11 cellular contexts compared by ENCODE assay signal in the genomic region with DNA sequence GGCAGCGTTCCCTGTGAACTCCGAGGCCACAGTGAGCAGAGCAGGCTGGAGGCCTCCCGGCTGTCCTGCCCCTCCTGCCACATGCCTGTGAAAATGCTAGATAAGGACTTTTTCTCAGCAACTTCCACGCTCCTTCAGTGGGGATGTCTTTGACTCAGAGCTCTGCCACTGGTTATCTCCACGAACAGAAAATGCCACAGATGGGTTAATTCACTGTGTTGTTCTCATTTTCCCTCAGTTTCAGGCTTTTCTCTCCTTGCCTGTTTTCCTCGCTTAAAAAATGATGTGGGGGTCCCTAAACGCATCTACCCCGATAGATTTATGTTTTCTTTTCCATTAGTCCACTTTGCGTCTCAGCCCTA. TPM values are rescaled to one million over a fixed set of nuclear protein-coding genes. Genes with fewer than 3 reads are reported as not detected.
DNase-seq lines count a peak whose midpoint lies in the region; ATAC-seq lines count a peak whose summit lies in the region.
"Had no signal": no experiment of that assay in that cellular context is flagged by ENCODE, and none has a peak within 500 bp of the region (broad histone marks: within the 10 kb centered on the region; RNA-seq: fewer than 3 reads in every experiment).

No MANE protein-coding gene starts in this region.

- peaks cover 73% of the 10 kb centered on the region for H3K36me3 Mint-ChIP-seq in activated CD8-positive, alpha-beta memory T cell treated with anti-CD3 and anti-CD28 coated beads, Interleukin-2, amount 10 ng/mL, durations not matched to agents 7 days and 5 days
- peaks cover 12 to 54% (median 18%) of the 10 kb centered on the region in 3 donors for H3K36me3 Mint-ChIP-seq in immature natural killer cell
- H3K36me3 Mint-ChIP-seq: mesothelial cell of epicardium had no signal

- CTCF ChIA-PET in activated CD8-positive, alpha-beta memory T cell treated with anti-CD3 and anti-CD28 coated beads, Interleukin-2, amount 10 ng/mL, durations not matched to agents 7 days and 5 days (lab: Charles Lee): interaction anchor here (0.9 to 13.9 kb wide), 5 partner anchors 8 to 150 kb away, joined by 3 to 207 read pairs (median 5); no protein-coding TSS in a partner anchor

- peak overlapping the region; percentile 91 for H3K27ac Mint-ChIP-seq in activated CD8-positive, alpha-beta memory T cell treated with anti-CD3 and anti-CD28 coated beads, Interleukin-2, amount 10 ng/mL, durations not matched to agents 7 days and 5 days
- H3K27ac Mint-ChIP-seq in immature natural killer cell: peak overlapping the region; percentile 98 to 100 (median 99)
- H3K27ac Mint-ChIP-seq: mesothelial cell of epicardium, progenitor cell of endocrine pancreas had no signal

- no peaks in the 10 kb centered on the region for H3K9me3 Mint-ChIP-seq in activated CD8-positive, alpha-beta memory T cell treated with anti-CD3 and anti-CD28 coated beads, Interleukin-2, amount 10 ng/mL, durations not matched to agents 7 days and 5 days (ENCODE audit: low read depth)
- no peaks in the 10 kb centered on the region for H3K9me3 Mint-ChIP-seq in immature natural killer cell
- H3K9me3 Mint-ChIP-seq: mesothelial cell of epicardium had no signal

- no peak overlapping the region for H3K4me3 Mint-ChIP-seq in activated CD8-positive, alpha-beta memory T cell treated with anti-CD3 and anti-CD28 coated beads, Interleukin-2, amount 10 ng/mL, durations not matched to agents 7 days and 5 days
- H3K4me3 Mint-ChIP-seq in immature natural killer cell: no peak overlapping the region
- H3K4me3 Mint-ChIP-seq: mesothelial cell of epicardium had no signal

- peak; percentile 66 for DNase-seq in CD1c-positive myeloid dendritic cell (ENCODE audit: extremely low spot score)
- peak; percentile 23 for DNase-seq in GDM1 (lab: John Stamatoyannopoulos, UW)
- DNase-seq in activated CD8-positive, alpha-beta memory T cell treated with anti-CD3 and anti-CD28 coated beads, Interleukin-2, amount 10 ng/mL, durations not matched to agents 7 days and 5 days: no peak
- no peak for DNase-seq in immature natural killer cell
- no peak for DNase-seq in superior temporal gyrus (ENCODE audit: extremely low spot score)
- DNase-seq: stimulated activated CD4-positive, alpha-beta T cell treated with anti-CD3 and anti-CD28 coated beads, Interleukin-2, amount 100 ng/mL, for 24 hours; stimulated activated naive CD4-positive, alpha-beta T cell treated with Interleukin-2 at 50 U/mL for 16 hours had no signal

- ATAC-seq in activated CD8-positive, alpha-beta memory T cell treated with anti-CD3 and anti-CD28 coated beads, Interleukin-2, amount 10 ng/mL, durations not matched to agents 7 days and 5 days: no peak
- ATAC-seq in GM21528 (IDR thresholded peaks at IDR 0.05; ENCODE audit: low FRiP score, unreplicated experiment) (no peak), GM18502 (IDR thresholded peaks at IDR 0.05; ENCODE audit: poor library complexity, unreplicated experiment) (no peak)

- no peaks in the 10 kb centered on the region for H3K27me3 Mint-ChIP-seq in activated CD8-positive, alpha-beta memory T cell treated with anti-CD3 and anti-CD28 coated beads, Interleukin-2, amount 10 ng/mL, durations not matched to agents 7 days and 5 days
- peaks cover 8 to 19% (median 10%) of the 10 kb centered on the region in 3 donors for H3K27me3 Mint-ChIP-seq in immature natural killer cell (ENCODE audit: low read depth in 3 of 3)

- H3K4me1 Mint-ChIP-seq in activated CD8-positive, alpha-beta memory T cell treated with anti-CD3 and anti-CD28 coated beads, Interleukin-2, amount 10 ng/mL, durations not matched to agents 7 days and 5 days: peaks cover 95% of the 10 kb centered on the region
- H3K4me1 Mint-ChIP-seq in immature natural killer cell: peaks cover 53 to 94% of the 10 kb centered on the region in 2 donors

RNA-seq across cellular contexts. Expression of a gene that starts 51.3 kb away (rescaled TPM):
- 100 to 1,000 TPM; 348 to 374 TPM for total RNA-seq in activated CD8-positive, alpha-beta memory T cell treated with anti-CD3 and anti-CD28 coated beads, Interleukin-2, amount 10 ng/mL, durations not matched to agents 7 days and 5 days
- 100 to 1,000 TPM in 1 of 3 donors, 10 to 100 TPM in 2; 79.5 to 307 (median 91.3) TPM for polyA plus RNA-seq in immature natural killer cell

Comparison
In these comparisons a context has a peak if more than half of its experiments do, and no peak if none do; other contexts are left out.
1. DNase-seq: peak in CD1c-positive myeloid dendritic cell (single experiment) and GDM1 (single experiment); none in activated CD8-positive, alpha-beta memory T cell treated with anti-CD3 and anti-CD28 coated beads, Interleukin-2, amount 10 ng/mL, durations not matched to agents 7 days and 5 days (single experiment), immature natural killer cell (0 of 3) and superior temporal gyrus (single experiment).